17 cellular contexts compared by ENCODE assay signal in the genomic region with DNA sequence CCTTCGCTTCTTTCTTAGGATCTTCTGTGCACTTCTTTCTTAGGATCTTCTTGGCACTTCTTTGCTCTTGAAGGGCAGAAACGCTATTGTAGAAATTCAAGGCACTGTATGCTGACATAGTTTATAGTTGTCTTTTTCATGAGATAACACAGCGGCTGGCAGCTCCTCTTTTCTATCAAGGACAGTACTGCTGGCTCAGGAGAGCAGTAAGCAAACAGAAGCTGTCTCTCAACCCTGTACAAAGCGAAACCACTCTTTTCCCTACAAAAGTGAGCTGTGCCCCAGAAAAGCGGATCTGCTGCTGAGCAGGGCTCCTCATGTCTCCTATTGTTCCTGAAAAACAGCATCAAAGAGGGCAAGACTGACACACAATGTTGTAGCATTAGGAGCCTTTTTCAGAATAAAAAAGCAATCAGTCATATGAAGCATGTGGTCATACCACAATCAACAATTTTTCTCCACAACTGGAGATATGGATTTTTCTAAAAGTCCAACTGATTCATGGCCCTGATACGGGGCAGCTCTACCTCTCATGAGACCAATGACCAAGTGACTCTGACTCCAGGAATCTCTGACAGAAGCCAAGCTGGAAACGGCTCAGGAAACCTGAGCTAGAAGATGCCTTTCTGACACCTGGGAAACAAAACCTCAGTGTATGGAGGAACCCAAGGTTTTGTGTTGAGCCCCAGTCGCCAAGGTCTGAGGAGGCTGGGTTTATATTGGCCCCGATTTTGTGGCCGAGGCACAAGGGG.
DNase-seq lines count a peak whose midpoint lies in the region; ATAC-seq and TF ChIP-seq lines count a peak whose summit lies in the region.
"Had no signal": no experiment of that assay in that cellular context is flagged by ENCODE, and none has a peak within 500 bp of the region (broad histone marks: within the 10 kb centered on the region; RNA-seq: fewer than 3 reads in every experiment).

No MANE protein-coding gene starts in this region.

- in situ Hi-C loops in gastrocnemius medialis (cut with MboI; ENCODE audit: low sequenced_read_pairs in 4 of 4) (no loop called here), transverse colon (cut with MboI; ENCODE audit: low pct_ligation_motif_present in 1 of 4, low pct_unique_long_range_greater_than_20kb in 1 of 4, low sequenced_read_pairs in 3 of 4) (no loop called here)

- H3K4me3 ChIP-seq in LNCaP clone FGC (ENCODE audit: low read depth, low read length): no peak overlapping the region
- no peak overlapping the region for H3K4me3 ChIP-seq in gastrocnemius medialis
- H3K4me3 ChIP-seq in transverse colon: no peak overlapping the region
- H3K4me3 ChIP-seq: PC-9 had no signal

- no peak for TF ChIP-seq EP300 in transverse colon (IDR thresholded peaks at IDR 0.05; ENCODE audit: low read depth)

- no peak for TF ChIP-seq POLR2A in gastrocnemius medialis (IDR thresholded peaks at IDR 0.05)
- no peak for TF ChIP-seq POLR2A in transverse colon (IDR thresholded peaks at IDR 0.05)

- DNase-seq in LNCaP clone FGC (ENCODE audit: low read depth) (peak; percentile 17), RPMI8226 (peak; percentile 6), left lobe of liver (ENCODE audit: low spot score) (peak; percentile 58), gastrocnemius medialis (peak in 1 of 2 donors; percentile 20), midbrain (lab: John Stamatoyannopoulos, UW) (no peak), transverse colon (no peak)
- DNase-seq: BE2C; CD4-positive, alpha-beta memory T cell; H9; Kasumi-1; NCI-H1417; NCI-H1930; NCI-H524 treated with DMSO at 0.1 percent for 48 hours; NK-92 treated with Interleukin-12 subunit alpha and Interleukin-12 subunit beta, amount 100 ng/mL, for 24 hours; PC-9 had no signal

- H3K4me1 ChIP-seq in gastrocnemius medialis (peaks cover 0 to 18% of the 10 kb centered on the region in 2 donors), transverse colon (no peaks in the 10 kb centered on the region)
- H3K4me1 ChIP-seq: BE2C had no signal

- H3K9me3 ChIP-seq in gastrocnemius medialis: no peaks in the 10 kb centered on the region
- no peaks in the 10 kb centered on the region for H3K9me3 ChIP-seq in transverse colon
- H3K9me3 ChIP-seq: BE2C had no signal

- H3K27me3 ChIP-seq in gastrocnemius medialis (no peaks in the 10 kb centered on the region), transverse colon (no peaks in the 10 kb centered on the region)

- H3K27ac ChIP-seq in gastrocnemius medialis (peak overlapping the region in 1 of 4 donors; percentile 48), transverse colon (no peak overlapping the region)
- H3K27ac ChIP-seq: PC-9 had no signal

- H3K36me3 ChIP-seq in gastrocnemius medialis (no peaks in the 10 kb centered on the region), transverse colon (no peaks in the 10 kb centered on the region)
- H3K36me3 ChIP-seq: BE2C had no signal

- peak; percentile 97 for ATAC-seq in left lobe of liver
- peak; percentile 75 to 85 for ATAC-seq in gastrocnemius medialis
- no peak for ATAC-seq in GM21367 (IDR thresholded peaks at IDR 0.05; ENCODE audit: unreplicated experiment)
- no peak for ATAC-seq in GM21528 (IDR thresholded peaks at IDR 0.05; ENCODE audit: low FRiP score, unreplicated experiment)

- intact Hi-C loops in gastrocnemius medialis (cut with DNase I; ENCODE audit: low total_unique reads) (no loop called here), transverse colon (cut with DNase I; ENCODE audit: low total_unique reads) (no loop called here)

- no peak for TF ChIP-seq CTCF in LNCaP clone FGC (IDR thresholded peaks at IDR 0.05; ENCODE audit: control insufficient read depth, extremely low read depth, insufficient read depth)
- TF ChIP-seq CTCF in gastrocnemius medialis (IDR thresholded peaks at IDR 0.05 in 4 of 5, conservative IDR thresholded peaks at IDR 0.05 in 1 of 5): no peak
- no peak for TF ChIP-seq CTCF in transverse colon (IDR thresholded peaks at IDR 0.05)

- WGBS in transverse colon (ENCODE audit: low coverage in 1 of 2), 2 donors: 75 to 79% methylated on average over 6 to 10 of the region's 10 CpGs

Comparison
In these comparisons a context has a peak if more than half of its experiments do, and no peak if none do; other contexts are left out.
1. DNase-seq: peak in LNCaP clone FGC (single experiment), RPMI8226 (single experiment) and left lobe of liver (single experiment); none in midbrain (single experiment) and transverse colon (single experiment).
2. ATAC-seq: peak in left lobe of liver (single experiment) and gastrocnemius medialis (2 of 2); none in GM21367 (single experiment) and GM21528 (single experiment).